ENCODE assay signal across 1 cellular context in genomic region chr17:62049299-62049698, GRCh38.
TF ChIP-seq lines count a peak whose summit lies in the region.

No MANE protein-coding gene starts in this region.

TF ChIP-seq in HepG2, 621 proteins besides CTCF, POLR2A, EP300 and RAD21 (continued from another document):
- no peak for TF ChIP-seq ZNF318 (CRISPR knock-in tag; IDR thresholded peaks at IDR 0.05)
- no peak for TF ChIP-seq ZNF75D (CRISPR knock-in tag; IDR thresholded peaks at IDR 0.05; ENCODE audit: borderline replicate concordance)
- no peak for TF ChIP-seq ZNF407 (CRISPR knock-in tag; IDR thresholded peaks at IDR 0.05; ENCODE audit: not compliant biosample characterization)
